18 cellular contexts compared by ENCODE assay signal in the genomic region with DNA sequence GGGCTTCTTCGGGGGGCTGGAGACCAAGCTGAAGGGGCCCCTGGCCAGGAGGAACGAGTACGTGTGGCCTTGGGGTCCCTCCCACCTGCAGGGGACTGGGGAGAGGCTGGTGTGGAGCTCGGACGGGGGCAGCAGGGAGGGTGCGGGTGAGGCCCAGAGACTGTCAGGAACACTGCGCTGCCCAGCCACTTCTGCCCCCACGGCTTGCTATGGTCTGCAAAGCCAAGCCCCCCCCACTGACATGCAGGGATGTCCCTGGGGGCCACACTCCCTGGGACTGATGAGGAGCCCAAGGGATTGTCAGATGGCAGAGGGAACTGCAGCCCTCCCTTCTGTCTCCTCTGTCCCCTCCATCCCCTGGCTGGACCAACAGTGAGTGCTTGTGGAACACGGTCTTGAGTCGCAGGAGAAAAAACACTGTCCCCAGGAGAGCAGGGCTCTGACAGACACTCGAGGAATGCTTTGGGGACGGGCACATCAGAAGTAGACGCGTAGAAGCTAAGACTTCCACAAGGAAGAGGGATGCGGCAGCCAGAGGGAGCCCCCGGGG. TPM values are rescaled to one million over a fixed set of nuclear protein-coding genes. Genes with fewer than 3 reads are reported as not detected.
DNase-seq lines count a peak whose midpoint lies in the region; ATAC-seq, FAIRE-seq and TF ChIP-seq lines count a peak whose summit lies in the region.
"Had no signal": no experiment of that assay in that cellular context is flagged by ENCODE, and none has a peak within 500 bp of the region (broad histone marks: within the 10 kb centered on the region; RNA-seq: fewer than 3 reads in every experiment).

No MANE protein-coding gene starts in this region.

- no peak for TF ChIP-seq CTCF in kidney (IDR thresholded peaks at IDR 0.05; ENCODE audit: borderline replicate concordance, extremely low read depth, insufficient read depth)

- peaks cover 3 to 7% of the 10 kb centered on the region in 2 donors for H3K36me3 ChIP-seq in kidney (ENCODE audit: control insufficient read depth in 1 of 2, insufficient read depth in 2 of 2, low read length in 2 of 2)

- ATAC-seq in activated T-cell treated with anti-CD3 and anti-CD28 coated beads, Interleukin-2, amount 50 U/mL, for 4 hours, result no peak
- ATAC-seq in right cardiac atrium (no peak), left cardiac atrium (no peak), GM18511 (IDR thresholded peaks at IDR 0.05; ENCODE audit: unreplicated experiment) (no peak)
- ATAC-seq in stimulated activated memory B cell treated with anti-CD40 and anti-IgM and Interleukin-4, amounts not matched to agents 10 μg/mL and 1 μg/mL and 100 μg/mL, for 72 hours, result no peak
- ATAC-seq: CD8-positive, alpha-beta T cell; HepG2 had no signal

- H3K4me1 ChIP-seq in right cardiac atrium (ENCODE audit: control insufficient read depth, insufficient read depth, low read length) (no peaks in the 10 kb centered on the region), kidney (ENCODE audit: control insufficient read depth in 1 of 2, insufficient read depth in 1 of 2, low read depth in 1 of 2, low read length in 2 of 2) (no peaks in the 10 kb centered on the region)
- H3K4me1 ChIP-seq: A549 had no signal

- H3K9me3 ChIP-seq in right cardiac atrium (ENCODE audit: control insufficient read depth, low read length) (no peaks in the 10 kb centered on the region), kidney (ENCODE audit: control insufficient read depth in 1 of 2, low read length in 2 of 2) (no peaks in the 10 kb centered on the region)
- H3K9me3 ChIP-seq: A549 had no signal

- WGBS in right cardiac atrium, result 92% methylated on average over 16 of the region's 16 CpGs

- no peak for DNase-seq in activated T-cell treated with anti-CD3 and anti-CD28 coated beads, Interleukin-2, amount 50 U/mL, for 24 hours
- no peak for DNase-seq in activated T-cell treated with anti-CD3 and anti-CD28 coated beads, Interleukin-2, amount 50 U/mL, for 4 hours
- DNase-seq in right cardiac atrium, result peak in 2 of 3 donors; percentile 28 to 38
- DNase-seq in left cardiac atrium, result no peak
- DNase-seq in kidney, result peak; percentile 62
- DNase-seq in NCI-H1417 (lab: John Stamatoyannopoulos, UW), result no peak
- DNase-seq: AML-193; Calu3; CD8-positive, alpha-beta T cell; DMS79 treated with DMSO at 0.1 percent for 48 hours; GF-D8 had no signal

- no peak for FAIRE-seq in kidney (lab: Jason Lieb, UNC)
- FAIRE-seq: A549, HepG2 had no signal

- no peak overlapping the region for H3K4me3 ChIP-seq in right cardiac atrium (ENCODE audit: low read length)
- H3K4me3 ChIP-seq in kidney (ENCODE audit: low read length in 2 of 2), result no peak overlapping the region
- H3K4me3 ChIP-seq: A549 had no signal

- H3K27me3 ChIP-seq in right cardiac atrium (ENCODE audit: control insufficient read depth, insufficient read depth), result no peaks in the 10 kb centered on the region

- H3K9me3 Mint-ChIP-seq in activated T-cell treated with anti-CD3 and anti-CD28 coated beads, Interleukin-2, amount 50 U/mL, for 24 hours, result no peaks in the 10 kb centered on the region
- H3K9me3 Mint-ChIP-seq in activated T-cell treated with anti-CD3 and anti-CD28 coated beads, Interleukin-2, amount 50 U/mL, for 4 hours, result no peaks in the 10 kb centered on the region
- no peaks in the 10 kb centered on the region for H3K9me3 Mint-ChIP-seq in stimulated activated memory B cell treated with anti-CD40 and anti-IgM and Interleukin-4, amounts not matched to agents 10 μg/mL and 1 μg/mL and 100 μg/mL, for 72 hours
- H3K9me3 Mint-ChIP-seq: CD8-positive, alpha-beta T cell had no signal

- no peak overlapping the region for H3K27ac ChIP-seq in right cardiac atrium (ENCODE audit: low read length)
- H3K27ac ChIP-seq in kidney (ENCODE audit: low read depth in 2 of 2, low read length in 2 of 2), result no peak overlapping the region
- H3K27ac ChIP-seq: 22Rv1, A549 had no signal

- no peaks in the 10 kb centered on the region for H3K27me3 Mint-ChIP-seq in activated T-cell treated with anti-CD3 and anti-CD28 coated beads, Interleukin-2, amount 50 U/mL, for 24 hours
- H3K27me3 Mint-ChIP-seq in activated T-cell treated with anti-CD3 and anti-CD28 coated beads, Interleukin-2, amount 50 U/mL, for 4 hours (ENCODE audit: low read depth), result no peaks in the 10 kb centered on the region
- peaks cover 42% of the 10 kb centered on the region for H3K27me3 Mint-ChIP-seq in stimulated activated memory B cell treated with anti-CD40 and anti-IgM and Interleukin-4, amounts not matched to agents 10 μg/mL and 1 μg/mL and 100 μg/mL, for 72 hours

- H3K4me3 Mint-ChIP-seq in activated T-cell treated with anti-CD3 and anti-CD28 coated beads, Interleukin-2, amount 50 U/mL, for 24 hours, result no peak overlapping the region
- no peak overlapping the region for H3K4me3 Mint-ChIP-seq in activated T-cell treated with anti-CD3 and anti-CD28 coated beads, Interleukin-2, amount 50 U/mL, for 4 hours
- no peak overlapping the region for H3K4me3 Mint-ChIP-seq in stimulated activated memory B cell treated with anti-CD40 and anti-IgM and Interleukin-4, amounts not matched to agents 10 μg/mL and 1 μg/mL and 100 μg/mL, for 72 hours
- H3K4me3 Mint-ChIP-seq: CD8-positive, alpha-beta T cell had no signal

- intact Hi-C loops in right cardiac atrium (cut with DNase I), result loop anchor here in 1 of 4 donors (10.0 kb wide), 1 partner anchor 57 kb away; no protein-coding TSS in a partner anchor
- intact Hi-C loops in left cardiac atrium (cut with DNase I), result no loop called here
- intact Hi-C loops in kidney (cut with DNase I), result no loop called here

- H3K4me1 Mint-ChIP-seq in activated T-cell treated with anti-CD3 and anti-CD28 coated beads, Interleukin-2, amount 50 U/mL, for 24 hours (ENCODE audit: low read depth), result peaks cover 3% of the 10 kb centered on the region
- H3K4me1 Mint-ChIP-seq in activated T-cell treated with anti-CD3 and anti-CD28 coated beads, Interleukin-2, amount 50 U/mL, for 4 hours (ENCODE audit: low read depth), result no peaks in the 10 kb centered on the region
- peaks cover 14% of the 10 kb centered on the region for H3K4me1 Mint-ChIP-seq in stimulated activated memory B cell treated with anti-CD40 and anti-IgM and Interleukin-4, amounts not matched to agents 10 μg/mL and 1 μg/mL and 100 μg/mL, for 72 hours

- peaks cover 66% of the 10 kb centered on the region for H3K36me3 Mint-ChIP-seq in activated T-cell treated with anti-CD3 and anti-CD28 coated beads, Interleukin-2, amount 50 U/mL, for 24 hours (ENCODE audit: low read depth)
- H3K36me3 Mint-ChIP-seq in activated T-cell treated with anti-CD3 and anti-CD28 coated beads, Interleukin-2, amount 50 U/mL, for 4 hours (ENCODE audit: insufficient read depth), result peaks cover 16% of the 10 kb centered on the region
- H3K36me3 Mint-ChIP-seq in stimulated activated memory B cell treated with anti-CD40 and anti-IgM and Interleukin-4, amounts not matched to agents 10 μg/mL and 1 μg/mL and 100 μg/mL, for 72 hours, result peaks cover 11% of the 10 kb centered on the region

- no peak overlapping the region for H3K9ac ChIP-seq in kidney (ENCODE audit: low read length in 2 of 2)

- peak overlapping the region; percentile 31 for H3K27ac Mint-ChIP-seq in activated T-cell treated with anti-CD3 and anti-CD28 coated beads, Interleukin-2, amount 50 U/mL, for 24 hours
- H3K27ac Mint-ChIP-seq in stimulated activated memory B cell treated with anti-CD40 and anti-IgM and Interleukin-4, amounts not matched to agents 10 μg/mL and 1 μg/mL and 100 μg/mL, for 72 hours, result peak overlapping the region; percentile 25
- H3K27ac Mint-ChIP-seq: CD8-positive, alpha-beta T cell; IgD-negative memory B cell had no signal

RNA-seq across cellular contexts. Expression of gene CIBAR2, which starts 34.6 kb away (rescaled TPM):
- total RNA-seq in activated T-cell treated with anti-CD3 and anti-CD28 coated beads, Interleukin-2, amount 50 U/mL, for 4 hours, result not detected
- total RNA-seq in right cardiac atrium, result not detected
- polyA plus RNA-seq in right cardiac atrium, result 0.09 TPM
- total RNA-seq in left cardiac atrium, result not detected
- 1.6 TPM for total RNA-seq in kidney
- polyA plus RNA-seq in kidney (ENCODE audit: insufficient read depth, low read depth, low replicate concordance), result not detected
- total RNA-seq: Calu3; CD8-positive, alpha-beta T cell; H7; HepG2 had no signal
- polyA plus RNA-seq: A549, HepG2, IgD-negative memory B cell had no signal

RNA-seq across cellular contexts. Expression of gene KIAA0513, which starts 50.1 kb away (rescaled TPM):
- total RNA-seq in activated T-cell treated with anti-CD3 and anti-CD28 coated beads, Interleukin-2, amount 50 U/mL, for 4 hours, result 10 to 100 TPM; 13.6 to 19.6 (median 17.6) TPM
- 10 to 100 TPM; 10.9 to 13.5 (median 12.6) TPM for total RNA-seq in right cardiac atrium
- polyA plus RNA-seq in right cardiac atrium, result 6.7 TPM
- total RNA-seq in left cardiac atrium, result 10 to 100 TPM in 1 of 2 donors, 1 to 10 TPM in 1; 9.2 to 10.4 TPM
- total RNA-seq in kidney, result 19.2 TPM
- 2.6 TPM for polyA plus RNA-seq in kidney (ENCODE audit: insufficient read depth, low read depth, low replicate concordance)

Comparison
In these comparisons a context has a peak if more than half of its experiments do, and no peak if none do; other contexts are left out.
1. DNase-seq: peak in right cardiac atrium (2 of 3) and kidney (single experiment); none in activated T-cell treated with anti-CD3 and anti-CD28 coated beads, Interleukin-2, amount 50 U/mL, for 24 hours (single experiment), activated T-cell treated with anti-CD3 and anti-CD28 coated beads, Interleukin-2, amount 50 U/mL, for 4 hours (single experiment), left cardiac atrium (single experiment) and NCI-H1417 (0 of 3).